In genomic region chr3:129747982-129748381, GRCh38 we compare ENCODE assay signal across 1 cellular context.
TF ChIP-seq lines count a peak whose summit lies in the region.

No MANE protein-coding gene starts in this region.

TF ChIP-seq in H1, 55 proteins besides CTCF, POLR2A, EP300 and RAD21 (continued from another document):
- TF ChIP-seq ASH2L (IDR thresholded peaks at IDR 0.05; ENCODE audit: low read length) (no peak), GABPA (IDR thresholded peaks at IDR 0.05; ENCODE audit: borderline replicate concordance, insufficient read depth, low read length) (no peak), RBBP5 (IDR thresholded peaks at IDR 0.05; ENCODE audit: borderline replicate concordance, low read depth, low read length) (no peak), CHD7 (IDR thresholded peaks at IDR 0.05; ENCODE audit: insufficient replicate concordance, low read length) (no peak), BCL11A (IDR thresholded peaks at IDR 0.05; ENCODE audit: low read depth in 2 of 2, low read length in 2 of 2) (no peak)
